In the genomic region with DNA sequence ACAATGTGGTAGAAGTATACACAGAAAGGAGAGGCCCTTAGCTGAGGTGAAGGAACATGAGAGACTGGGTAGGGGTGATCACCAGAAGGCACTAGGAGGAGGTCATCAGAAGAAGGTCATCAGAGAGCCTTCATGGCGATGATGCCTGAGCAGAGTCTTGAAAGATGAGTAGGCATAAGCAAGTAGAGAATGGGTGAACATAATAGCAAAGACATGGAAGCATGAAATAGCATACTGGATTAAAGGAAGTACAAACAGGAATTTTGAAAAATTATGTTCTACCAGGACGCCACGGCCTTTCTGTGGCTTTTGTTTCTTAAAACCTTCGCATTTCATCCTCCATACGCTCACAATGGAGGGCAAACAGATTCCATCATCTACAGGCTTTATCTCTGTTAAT, we compare ENCODE assay signal across 16 cellular contexts. TPM values are rescaled to one million over a fixed set of nuclear protein-coding genes. Genes with fewer than 3 reads are reported as not detected.
DNase-seq lines count a peak whose midpoint lies in the region; ATAC-seq, FAIRE-seq and TF ChIP-seq lines count a peak whose summit lies in the region.
"Had no signal": no experiment of that assay in that cellular context is flagged by ENCODE, and none has a peak within 500 bp of the region (broad histone marks: within the 10 kb centered on the region; RNA-seq: fewer than 3 reads in every experiment).

No MANE protein-coding gene starts in this region.

- no peak overlapping the region for H3K4me3 ChIP-seq in HAP-1
- no peak overlapping the region for H3K4me3 ChIP-seq in vagina
- H3K4me3 ChIP-seq: breast epithelium, prostate gland, SK-N-MC had no signal

- intact Hi-C loops in vagina (cut with DNase I): no loop called here

- peak overlapping the region; percentile 27 for H3K27ac Mint-ChIP-seq in T-helper 1 cell treated with Interleukin-12 subunit alpha and Interleukin-12 subunit beta and Interleukin-4 antibody, amounts not matched to agents 30 μg/mL and 1 μg/mL, for 36 hours
- H3K27ac Mint-ChIP-seq in activated T-helper 17 cell treated with anti-CD3 and anti-CD28 coated beads, Interleukin-2, amount 50 U/mL, for 72 hours: peak overlapping the region; percentile 51
- peak overlapping the region; percentile 99 for H3K27ac Mint-ChIP-seq in stimulated activated effector memory CD8-positive, alpha-beta T cell treated with anti-CD3 and anti-CD28 coated beads, Interleukin-12 subunit alpha, Interleukin-12 subunit beta, amount 100 ng/mL, for 72 hours

- H3K9me3 ChIP-seq in HAP-1: no peaks in the 10 kb centered on the region
- no peaks in the 10 kb centered on the region for H3K9me3 ChIP-seq in vagina
- H3K9me3 ChIP-seq: breast epithelium, prostate gland had no signal

- H3K4me1 ChIP-seq in HAP-1 (no peaks in the 10 kb centered on the region), vagina (peaks cover 8% of the 10 kb centered on the region)
- H3K4me1 ChIP-seq: breast epithelium had no signal

- H3K36me3 ChIP-seq in HAP-1 (replicated peaks): no peaks in the 10 kb centered on the region
- H3K36me3 ChIP-seq in vagina: no peaks in the 10 kb centered on the region
- H3K36me3 ChIP-seq: breast epithelium, prostate gland had no signal

- peaks cover 41% of the 10 kb centered on the region for H3K27me3 ChIP-seq in HAP-1 (ENCODE audit: low read depth)
- H3K27me3 ChIP-seq in vagina: peaks cover 6% of the 10 kb centered on the region

- peak overlapping the region; percentile 70 for H3K4me3 Mint-ChIP-seq in T-helper 1 cell treated with Interleukin-12 subunit alpha and Interleukin-12 subunit beta and Interleukin-4 antibody, amounts not matched to agents 30 μg/mL and 1 μg/mL, for 36 hours
- H3K4me3 Mint-ChIP-seq in activated T-helper 17 cell treated with anti-CD3 and anti-CD28 coated beads, Interleukin-2, amount 50 U/mL, for 72 hours: peak overlapping the region; percentile 91
- H3K4me3 Mint-ChIP-seq in stimulated activated effector memory CD8-positive, alpha-beta T cell treated with anti-CD3 and anti-CD28 coated beads, Interleukin-12 subunit alpha, Interleukin-12 subunit beta, amount 100 ng/mL, for 72 hours: peak overlapping the region; percentile 91

- TF ChIP-seq POLR2A in vagina (IDR thresholded peaks at IDR 0.05): no peak

- in situ Hi-C loops in HAP-1 (cut with MboI; ENCODE audit: low sequenced_read_pairs): no loop called here

- DNase-seq in T-helper 1 cell: no peak
- DNase-seq in GM19239 (ENCODE audit: insufficient read length, low spot score): no peak
- no peak for DNase-seq in stimulated activated effector memory CD8-positive, alpha-beta T cell treated with anti-CD3 and anti-CD28 coated beads, Interleukin-12 subunit alpha, Interleukin-12 subunit beta, amount 100 ng/mL, for 72 hours (ENCODE audit: low spot score in 2 of 2)
- no peak for DNase-seq in HAP-1 (ENCODE audit: low spot score in 2 of 2)
- no peak for DNase-seq in vagina (ENCODE audit: extremely low spot score in 2 of 2)
- no peak for DNase-seq in amygdala (lab: John Stamatoyannopoulos, UW)
- DNase-seq: 8988T; activated CD4-positive, CD25-positive, alpha-beta regulatory T cell; effector CD8-positive, alpha-beta T cell; NCI-H1417 had no signal

- no peaks in the 10 kb centered on the region for H3K27me3 Mint-ChIP-seq in T-helper 1 cell treated with Interleukin-12 subunit alpha and Interleukin-12 subunit beta and Interleukin-4 antibody, amounts not matched to agents 30 μg/mL and 1 μg/mL, for 36 hours (ENCODE audit: low read depth)
- no peaks in the 10 kb centered on the region for H3K27me3 Mint-ChIP-seq in activated T-helper 17 cell treated with anti-CD3 and anti-CD28 coated beads, Interleukin-2, amount 50 U/mL, for 72 hours

- H3K9me3 Mint-ChIP-seq in T-helper 1 cell treated with Interleukin-12 subunit alpha and Interleukin-12 subunit beta and Interleukin-4 antibody, amounts not matched to agents 30 μg/mL and 1 μg/mL, for 36 hours: no peaks in the 10 kb centered on the region
- H3K9me3 Mint-ChIP-seq in activated T-helper 17 cell treated with anti-CD3 and anti-CD28 coated beads, Interleukin-2, amount 50 U/mL, for 72 hours: no peaks in the 10 kb centered on the region
- no peaks in the 10 kb centered on the region for H3K9me3 Mint-ChIP-seq in stimulated activated effector memory CD8-positive, alpha-beta T cell treated with anti-CD3 and anti-CD28 coated beads, Interleukin-12 subunit alpha, Interleukin-12 subunit beta, amount 100 ng/mL, for 72 hours

- ATAC-seq in activated T-helper 17 cell treated with anti-CD3 and anti-CD28 coated beads, Interleukin-2, amount 50 U/mL, for 72 hours (replicated peaks): peak; percentile 25
- peak; percentile 33 for ATAC-seq in stimulated activated effector memory CD8-positive, alpha-beta T cell treated with anti-CD3 and anti-CD28 coated beads, Interleukin-12 subunit alpha, Interleukin-12 subunit beta, amount 100 ng/mL, for 72 hours

- FAIRE-seq in GM19239 (lab: Jason Lieb, UNC): peak; percentile 92
- FAIRE-seq: H54 had no signal

- peaks cover 39% of the 10 kb centered on the region for H3K4me1 Mint-ChIP-seq in T-helper 1 cell treated with Interleukin-12 subunit alpha and Interleukin-12 subunit beta and Interleukin-4 antibody, amounts not matched to agents 30 μg/mL and 1 μg/mL, for 36 hours (ENCODE audit: low read depth)
- H3K4me1 Mint-ChIP-seq in activated T-helper 17 cell treated with anti-CD3 and anti-CD28 coated beads, Interleukin-2, amount 50 U/mL, for 72 hours: peaks cover 21% of the 10 kb centered on the region
- H3K4me1 Mint-ChIP-seq in stimulated activated effector memory CD8-positive, alpha-beta T cell treated with anti-CD3 and anti-CD28 coated beads, Interleukin-12 subunit alpha, Interleukin-12 subunit beta, amount 100 ng/mL, for 72 hours: peaks cover 28% of the 10 kb centered on the region

- no peak overlapping the region for H3K27ac ChIP-seq in vagina
- H3K27ac ChIP-seq: breast epithelium, prostate gland, SK-N-MC had no signal

- TF ChIP-seq CTCF in vagina (IDR thresholded peaks at IDR 0.05): no peak

- H3K36me3 Mint-ChIP-seq in T-helper 1 cell treated with Interleukin-12 subunit alpha and Interleukin-12 subunit beta and Interleukin-4 antibody, amounts not matched to agents 30 μg/mL and 1 μg/mL, for 36 hours (ENCODE audit: low read depth): peaks cover 8% of the 10 kb centered on the region
- peaks cover 19% of the 10 kb centered on the region for H3K36me3 Mint-ChIP-seq in activated T-helper 17 cell treated with anti-CD3 and anti-CD28 coated beads, Interleukin-2, amount 50 U/mL, for 72 hours (ENCODE audit: low read depth)
- H3K36me3 Mint-ChIP-seq in stimulated activated effector memory CD8-positive, alpha-beta T cell treated with anti-CD3 and anti-CD28 coated beads, Interleukin-12 subunit alpha, Interleukin-12 subunit beta, amount 100 ng/mL, for 72 hours: peaks cover 70% of the 10 kb centered on the region

RNA-seq across cellular contexts. Expression of gene IKZF3, which starts 2.9 kb away (rescaled TPM):
- total RNA-seq in activated T-helper 17 cell treated with anti-CD3 and anti-CD28 coated beads, Interleukin-2, amount 50 U/mL, for 72 hours: 100 to 1,000 TPM in 1 of 2 donors, 10 to 100 TPM in 1; 55.0 to 119 TPM
- total RNA-seq in vagina: 5.9 TPM

RNA-seq across cellular contexts. Expression of gene ZPBP2, which starts 6.8 kb away (rescaled TPM):
- total RNA-seq in activated T-helper 17 cell treated with anti-CD3 and anti-CD28 coated beads, Interleukin-2, amount 50 U/mL, for 72 hours: under 1 TPM; 0.53 to 0.67 TPM
- not detected for total RNA-seq in vagina
- total RNA-seq: breast epithelium had no signal

RNA-seq across cellular contexts. Expression of gene GSDMB, which starts 57.2 kb away (rescaled TPM):
- 10 to 100 TPM; 28.9 to 37.6 TPM for total RNA-seq in activated T-helper 17 cell treated with anti-CD3 and anti-CD28 coated beads, Interleukin-2, amount 50 U/mL, for 72 hours
- total RNA-seq in vagina: 10.8 TPM

Comparison
In these comparisons a context has a peak if more than half of its experiments do, and no peak if none do; other contexts are left out.
1. H3K27ac Mint-ChIP-seq: peak in every context shown above with its lines; median percentile 99 in stimulated activated effector memory CD8-positive, alpha-beta T cell treated with anti-CD3 and anti-CD28 coated beads, Interleukin-12 subunit alpha, Interleukin-12 subunit beta, amount 100 ng/mL, for 72 hours; 51 in activated T-helper 17 cell treated with anti-CD3 and anti-CD28 coated beads, Interleukin-2, amount 50 U/mL, for 72 hours; 27 in T-helper 1 cell treated with Interleukin-12 subunit alpha and Interleukin-12 subunit beta and Interleukin-4 antibody, amounts not matched to agents 30 μg/mL and 1 μg/mL, for 36 hours.